In genomic region chr22:42947211-42947990, GRCh38 we compare ENCODE assay signal across 8 cellular contexts.
DNase-seq lines count a peak whose midpoint lies in the region; ATAC-seq and TF ChIP-seq lines count a peak whose summit lies in the region.

No MANE protein-coding gene starts in this region.

- H3K9me2 ChIP-seq in Karpas-422 (replicated peaks; ENCODE audit: insufficient read depth, low read length) = no peaks in the 10 kb centered on the region

- peaks cover 44% of the 10 kb centered on the region for H3K4me1 Mint-ChIP-seq in MCF 10A (ENCODE audit: insufficient read depth, unreplicated experiment)
- peaks cover 55% of the 10 kb centered on the region for H3K4me1 Mint-ChIP-seq in CD8-positive, alpha-beta T cell (ENCODE audit: low read depth)

- intact Hi-C loops in MCF 10A (cut with micrococcal nuclease) (no loop called here), head of caudate nucleus (cut with DNase I) (no loop called here)
- intact Hi-C loops in CD8-positive, alpha-beta T cell (cut with DNase I, micrococcal nuclease) = no loop called here

- BruUV-seq in MCF 10A (replicated peaks; lab: Mats Ljungman, UMichigan) = no TSS peak

- CTCF ChIA-PET in MCF 10A (lab: Yijun Ruan, JAX) = interaction anchor here (0.6 kb wide), 2 partner anchors 43 to 296 kb away, joined by 3 to 4 read pairs; no protein-coding TSS in a partner anchor
- CTCF ChIA-PET in CD8-positive, alpha-beta T cell (lab: Charles Lee) = interaction anchor here (1.2 kb wide), 1 partner anchor 37 kb away, joined by 3 read pairs; no protein-coding TSS in a partner anchor

- H4K20me1 ChIP-seq in Karpas-422 (ENCODE audit: insufficient read depth, low read depth, low read length) = peaks cover 63% of the 10 kb centered on the region

- H3K4me1 ChIP-seq in lung (ENCODE audit: control insufficient read depth in 2 of 2, insufficient read depth in 2 of 2, low read length in 2 of 2) = peaks cover 31 to 49% of the 10 kb centered on the region in 2 donors
- H3K4me1 ChIP-seq in Karpas-422 (ENCODE audit: low read length) = no peaks in the 10 kb centered on the region
- H3K4me1 ChIP-seq in CD8-positive, alpha-beta T cell (ENCODE audit: insufficient read depth, low read length) = peaks cover 32% of the 10 kb centered on the region

- peak overlapping the region; percentile 53 for H3K27ac ChIP-seq in C4-2B
- peak overlapping the region; percentile 10 to 15 for H3K27ac ChIP-seq in lung (ENCODE audit: low read depth in 1 of 2, low read length in 1 of 2)
- H3K27ac ChIP-seq in Karpas-422 (ENCODE audit: low read length) = no peak overlapping the region
- no peak overlapping the region for H3K27ac ChIP-seq in CD8-positive, alpha-beta T cell (ENCODE audit: low read depth, low read length)

- POLR2A ChIA-PET in MCF 10A (lab: Yijun Ruan, JAX) = interaction anchor here (0.6 to 2.9 kb wide), 5 partner anchors 12 to 81 kb away, joined by 3 to 12 read pairs (median 3); no protein-coding TSS in a partner anchor
- POLR2A ChIA-PET in CD8-positive, alpha-beta T cell (lab: Charles Lee) = interaction anchor here (0.5 to 0.9 kb wide), 2 partner anchors 16 to 906 kb away, joined by 3 read pairs; no protein-coding TSS in a partner anchor

- H3K36me3 ChIP-seq in lung (ENCODE audit: control insufficient read depth in 2 of 2, insufficient read depth in 2 of 2, low read length in 2 of 2) (no peaks in the 10 kb centered on the region), Karpas-422 (ENCODE audit: insufficient read depth, low read length) (no peaks in the 10 kb centered on the region)
- no peaks in the 10 kb centered on the region for H3K36me3 ChIP-seq in CD8-positive, alpha-beta T cell (ENCODE audit: insufficient read depth, low read length)

- no peak overlapping the region for H3K4me3 Mint-ChIP-seq in MCF 10A (ENCODE audit: unreplicated experiment)
- H3K4me3 Mint-ChIP-seq in CD8-positive, alpha-beta T cell = no peak overlapping the region

- H3K4me3 ChIP-seq in lung (no peak overlapping the region), Karpas-422 (ENCODE audit: low read length) (no peak overlapping the region)
- no peak overlapping the region for H3K4me3 ChIP-seq in CD8-positive, alpha-beta T cell (ENCODE audit: low read depth, low read length)

- H3K36me3 Mint-ChIP-seq in MCF 10A (ENCODE audit: insufficient read depth, unreplicated experiment) = peaks cover 7% of the 10 kb centered on the region
- H3K36me3 Mint-ChIP-seq in CD8-positive, alpha-beta T cell = peaks cover 20% of the 10 kb centered on the region

- H2AFZ ChIP-seq in Karpas-422 (ENCODE audit: low read length) = no peak overlapping the region

- no peaks in the 10 kb centered on the region for H3K27me3 Mint-ChIP-seq in MCF 10A (ENCODE audit: insufficient read depth, unreplicated experiment)
- no peaks in the 10 kb centered on the region for H3K27me3 Mint-ChIP-seq in CD8-positive, alpha-beta T cell (ENCODE audit: low read depth)

- ATAC-seq in lung (ENCODE audit: insufficient read depth, low FRiP score) = no peak
- ATAC-seq in CD8-positive, alpha-beta T cell = no peak

- no peaks in the 10 kb centered on the region for H3K79me2 ChIP-seq in Karpas-422 (ENCODE audit: low read length)

- H3K4me2 ChIP-seq in Karpas-422 (ENCODE audit: low read depth, low read length, poor library complexity, severe bottlenecking) = no peak overlapping the region

- H3K27me3 ChIP-seq in lung (ENCODE audit: control insufficient read depth, insufficient read depth) (no peaks in the 10 kb centered on the region), Karpas-422 (ENCODE audit: low read length) (no peaks in the 10 kb centered on the region)
- H3K27me3 ChIP-seq in CD8-positive, alpha-beta T cell (ENCODE audit: insufficient read depth, low read length) = no peaks in the 10 kb centered on the region

- H3K9me3 ChIP-seq in lung (ENCODE audit: control insufficient read depth in 2 of 2, insufficient read depth in 1 of 2, low read length in 1 of 2) (no peaks in the 10 kb centered on the region), Karpas-422 (ENCODE audit: low read length) (no peaks in the 10 kb centered on the region)
- no peaks in the 10 kb centered on the region for H3K9me3 ChIP-seq in CD8-positive, alpha-beta T cell (ENCODE audit: low read length)

- H3K9me3 Mint-ChIP-seq in MCF 10A (ENCODE audit: unreplicated experiment) = no peaks in the 10 kb centered on the region
- H3K9me3 Mint-ChIP-seq in CD8-positive, alpha-beta T cell = no peaks in the 10 kb centered on the region

- peak; percentile 84 for DNase-seq in NCI-H1092 treated with DMSO at 0.1 percent for 48 hours (lab: John Stamatoyannopoulos, UW)
- peak; percentile 50 for DNase-seq in MCF 10A (ENCODE audit: unreplicated experiment)
- DNase-seq in lung (ENCODE audit: low spot score) = no peak
- no peak for DNase-seq in head of caudate nucleus
- no peak for DNase-seq in Karpas-422
- DNase-seq in HuH-7 (ENCODE audit: low spot score) = no peak
- DNase-seq in CD8-positive, alpha-beta T cell = no peak

- H3K9ac ChIP-seq in Karpas-422 (ENCODE audit: low read length) = no peak overlapping the region

- peak overlapping the region; percentile 55 for H3K27ac Mint-ChIP-seq in MCF 10A (ENCODE audit: low read depth, unreplicated experiment)
- no peak overlapping the region for H3K27ac Mint-ChIP-seq in CD8-positive, alpha-beta T cell

- no peak for TF ChIP-seq CTCF in C4-2B (conservative IDR thresholded peaks at IDR 0.05)
- TF ChIP-seq CTCF in MCF 10A (IDR thresholded peaks at IDR 0.05; ENCODE audit: unreplicated experiment) = no peak
- TF ChIP-seq CTCF in lung (IDR thresholded peaks at IDR 0.05; ENCODE audit: control extremely low read depth, extremely low read depth) = no peak
- TF ChIP-seq CTCF in CD8-positive, alpha-beta T cell (IDR thresholded peaks at IDR 0.05) = no peak

- WGBS in lung, 2 donors = 64 to 65% methylated on average over 12 to 13 of the region's 13 CpGs

Comparison
In these comparisons a context has a peak if more than half of its experiments do, and no peak if none do; other contexts are left out.
1. H3K27ac ChIP-seq: peak in C4-2B (single experiment) and lung (2 of 2); none in Karpas-422 (single experiment) and CD8-positive, alpha-beta T cell (single experiment).
2. DNase-seq: peak in NCI-H1092 treated with DMSO at 0.1 percent for 48 hours (single experiment) and MCF 10A (single experiment); none in lung (single experiment), head of caudate nucleus (0 of 42), Karpas-422 (single experiment), HuH-7 (single experiment) and CD8-positive, alpha-beta T cell (0 of 7).